ENCODE assay signal across 15 cellular contexts in the genomic region with DNA sequence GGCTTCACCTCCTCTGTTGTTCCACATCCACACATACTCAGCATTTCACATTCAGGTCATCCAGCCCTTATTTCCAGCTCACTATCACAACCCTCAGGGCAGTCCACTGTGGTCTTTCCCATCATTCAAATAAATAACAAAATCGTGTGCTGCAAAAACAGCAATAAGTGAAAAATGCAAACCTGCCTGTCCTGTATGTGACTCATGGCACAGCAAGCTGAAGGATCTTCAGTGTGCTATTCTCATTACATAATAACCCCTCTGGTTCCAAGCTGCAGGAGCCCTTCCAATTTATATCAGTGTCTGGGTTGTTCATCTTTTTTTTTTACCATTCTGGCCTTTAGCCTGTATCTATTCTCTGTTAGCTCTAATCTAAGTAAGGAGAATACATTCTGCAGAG.
A peak's percentile ranks its signal among the peaks of the same experiment; 100 is the strongest.
DNase-seq lines count a peak whose midpoint lies in the region; ATAC-seq and TF ChIP-seq lines count a peak whose summit lies in the region.
"Had no signal": no experiment of that assay in that cellular context is flagged by ENCODE, and none has a peak within 500 bp of the region (broad histone marks: within the 10 kb centered on the region; RNA-seq: fewer than 3 reads in every experiment).

No MANE protein-coding gene starts in this region.

- H2AFZ ChIP-seq in hepatocyte, result no peak overlapping the region

- no peaks in the 10 kb centered on the region for H3K4me1 ChIP-seq in hepatocyte (ENCODE audit: insufficient read depth)
- H3K4me1 ChIP-seq: thyroid gland had no signal

- no peak overlapping the region for H3K4me2 ChIP-seq in hepatocyte

- H3K4me3 ChIP-seq in AG10803 (ENCODE audit: low read length) (no peak overlapping the region), hepatocyte (no peak overlapping the region)
- H3K4me3 ChIP-seq: thyroid gland had no signal

- no peaks in the 10 kb centered on the region for H4K20me1 ChIP-seq in hepatocyte (ENCODE audit: insufficient read depth, poor library complexity, severe bottlenecking)

- H3K27ac ChIP-seq in hepatocyte, result no peak overlapping the region
- H3K27ac ChIP-seq: thyroid gland, WERI-Rb-1 had no signal

- no peak for ATAC-seq in HG02870 (IDR thresholded peaks at IDR 0.05; ENCODE audit: unreplicated experiment)

- no peaks in the 10 kb centered on the region for H3K9me3 ChIP-seq in hepatocyte (ENCODE audit: low read depth)
- H3K9me3 ChIP-seq: thyroid gland had no signal

- DNase-seq in AG10803 (ENCODE audit: low read depth) (peak; percentile 77), HS-27A (ENCODE audit: low read depth) (peak; percentile 20), astrocyte of the hippocampus (ENCODE audit: low read depth, low spot score) (peak; percentile 37), hepatocyte (ENCODE audit: low spot score) (peak; percentile 19), amniotic stem cell (lab: John Stamatoyannopoulos, UW) (no peak), COLO829 (ENCODE audit: low spot score) (no peak), SHP77 treated with DMSO at 0.1 percent for 48 hours (lab: John Stamatoyannopoulos, UW) (no peak)
- DNase-seq: AML-193; DMS 273 treated with DMSO at 0.1 percent for 48 hours; foreskin fibroblast; NK-92 treated with Interleukin-12 subunit alpha and Interleukin-12 subunit beta, amount 100 ng/mL, for 24 hours; stimulated activated CD8-positive, alpha-beta memory T cell treated with anti-CD3 and anti-CD28 coated beads, Interleukin-4, amount 100 ng/mL, for 48 hours; thyroid gland; WERI-Rb-1 had no signal

- no peak for TF ChIP-seq CTCF in AG10803 (conservative IDR thresholded peaks at IDR 0.05; ENCODE audit: low read length)
- no peak for TF ChIP-seq CTCF in hepatocyte (IDR thresholded peaks at IDR 0.05; ENCODE audit: poor library complexity)

- H3K27me3 ChIP-seq in hepatocyte, result no peaks in the 10 kb centered on the region
- H3K27me3 ChIP-seq: thyroid gland had no signal

- 35% methylated on average over 1 of the region's 1 CpG for WGBS in hepatocyte (ENCODE audit: low lambda C conversion rate, missing lambda C conversion rate)

- H3K79me2 ChIP-seq in hepatocyte, result no peaks in the 10 kb centered on the region

- no peaks in the 10 kb centered on the region for H3K36me3 ChIP-seq in hepatocyte (replicated peaks; ENCODE audit: insufficient read depth, low read depth)
- H3K36me3 ChIP-seq: thyroid gland, WERI-Rb-1 had no signal

- H3K9me2 ChIP-seq in hepatocyte (replicated peaks; ENCODE audit: insufficient read depth), result no peaks in the 10 kb centered on the region

Comparison
In these comparisons a context has a peak if more than half of its experiments do, and no peak if none do; other contexts are left out.
1. DNase-seq: peak in AG10803 (single experiment), HS-27A (single experiment), astrocyte of the hippocampus (single experiment) and hepatocyte (single experiment); none in amniotic stem cell (single experiment), COLO829 (single experiment) and SHP77 treated with DMSO at 0.1 percent for 48 hours (single experiment).